8 cellular contexts compared by ENCODE assay signal in genomic region chr1:3611170-3612019, GRCh38. TPM values are rescaled to one million over a fixed set of nuclear protein-coding genes. Genes with fewer than 3 reads are reported as not detected.
A peak's percentile ranks its signal among the peaks of the same experiment; 100 is the strongest.
DNase-seq lines count a peak whose midpoint lies in the region; ATAC-seq, FAIRE-seq and TF ChIP-seq lines count a peak whose summit lies in the region.

MEGF6 (minus strand) TSS chr1:3611508; CDS start chr1:3611268, 240 bp downstream.

- no peaks in the 10 kb centered on the region for H4K20me1 ChIP-seq in fibroblast of lung (ENCODE audit: control insufficient read depth, extremely low read depth, insufficient read depth, low read length)

- WGBS in pancreas, 2 donors, result 1 to 2% methylated on average over 39 to 87 of the region's 87 CpGs
- WGBS in tibial nerve, 2 donors, result 2 to 4% methylated on average over 4 to 43 of the region's 87 CpGs

- peak within 1 kb of the TSS; percentile 2 for H3K9ac ChIP-seq in fibroblast of lung (ENCODE audit: insufficient read depth, low read length)

- no peaks in the 10 kb centered on the region for H3K9me3 ChIP-seq in fibroblast of lung (ENCODE audit: control insufficient read depth, insufficient read depth, low read depth, low read length)
- no peaks in the 10 kb centered on the region for H3K9me3 ChIP-seq in pancreas
- H3K9me3 ChIP-seq in tibial nerve, result no peaks in the 10 kb centered on the region

- H3K27ac ChIP-seq in fibroblast of lung (ENCODE audit: insufficient read depth, low read length) (no peak within 1 kb of the TSS), pancreas (no peak within 1 kb of the TSS), tibial nerve (no peak within 1 kb of the TSS)

- TF ChIP-seq POLR2A in tibial nerve (IDR thresholded peaks at IDR 0.05), result no peak

- H3K27me3 ChIP-seq in fibroblast of lung (ENCODE audit: control insufficient read depth, insufficient read depth, low read length), result peaks cover 7% of the 10 kb centered on the region
- H3K27me3 ChIP-seq in pancreas, result peaks cover 0 to 8% (median 0%) of the 10 kb centered on the region in 4 donors
- H3K27me3 ChIP-seq in tibial nerve, result peaks cover 0 to 28% of the 10 kb centered on the region in 2 donors

- H3K4me1 ChIP-seq in fibroblast of lung (ENCODE audit: control insufficient read depth, extremely low read depth, insufficient read depth, low read length) (no peaks in the 10 kb centered on the region), pancreas (peaks cover 6 to 10% (median 6%) of the 10 kb centered on the region in 3 donors), tibial nerve (peaks cover 0 to 26% (median 16%) of the 10 kb centered on the region in 4 donors)

- no peak for FAIRE-seq in pancreas (lab: Jason Lieb, UNC)

- peak; percentile 39 for DNase-seq in DMS79 (lab: John Stamatoyannopoulos, UW)
- DNase-seq in NCI-H2227 (lab: John Stamatoyannopoulos, UW; ENCODE audit: unreplicated experiment), result peak; percentile 89
- peak; percentile 68 for DNase-seq in activated T-cell treated with anti-CD3 and anti-CD28 coated beads, Interleukin-2, amount 50 U/mL, for 1 hour
- DNase-seq in fibroblast of lung (ENCODE audit: low read depth in 2 of 2), result peak in 1 of 2 donors; percentile 29
- peak in 5 of 6 donors; percentile 43 to 85 (median 74) for DNase-seq in pancreas
- peak in 1 of 2 donors; percentile 44 for DNase-seq in tibial nerve (ENCODE audit: low spot score in 2 of 2)
- DNase-seq in HuH-7.5 (ENCODE audit: low spot score), result no peak

- ATAC-seq in pancreas (peak; percentile 79 to 92 (median 82)), GM21717 (IDR thresholded peaks at IDR 0.05; ENCODE audit: unreplicated experiment) (no peak)

- H3K36me3 ChIP-seq in fibroblast of lung (ENCODE audit: control insufficient read depth, insufficient read depth, low read length) (no peaks in the 10 kb centered on the region), pancreas (no peaks in the 10 kb centered on the region), tibial nerve (no peaks in the 10 kb centered on the region)

- no peak for TF ChIP-seq CTCF in fibroblast of lung (conservative IDR thresholded peaks at IDR 0.05 in 1 of 2, IDR thresholded peaks at IDR 0.05 in 1 of 2; ENCODE audit: low read depth in 1 of 2, low read length in 2 of 2)
- TF ChIP-seq CTCF in pancreas (IDR thresholded peaks at IDR 0.05), result no peak
- no peak for TF ChIP-seq CTCF in tibial nerve (IDR thresholded peaks at IDR 0.05)

- H3K79me2 ChIP-seq in fibroblast of lung (ENCODE audit: control insufficient read depth, insufficient read depth, low read length), result no peaks in the 10 kb centered on the region

- peak within 1 kb of the TSS in 1 of 4 experiments; percentile 37 for H3K4me3 ChIP-seq in fibroblast of lung (replicated peaks in 1 of 4; ENCODE audit: control extremely low read depth in 1 of 4, insufficient read depth in 1 of 4, low read depth in 3 of 4, low read length in 4 of 4)
- H3K4me3 ChIP-seq in pancreas, result peak within 1 kb of the TSS; percentile 18 to 46 (median 23)
- peak within 1 kb of the TSS; percentile 24 to 48 (median 35) for H3K4me3 ChIP-seq in tibial nerve

- H3K4me2 ChIP-seq in fibroblast of lung (ENCODE audit: extremely low read depth, insufficient read depth, low read length), result peak within 1 kb of the TSS; percentile 51

- no peak within 1 kb of the TSS for H2AFZ ChIP-seq in fibroblast of lung (ENCODE audit: low read length)

- intact Hi-C loops in pancreas (cut with DNase I), result no loop called here

- TF ChIP-seq EP300 in tibial nerve (IDR thresholded peaks at IDR 0.05), result no peak

RNA-seq across cellular contexts. Expression of gene MEGF6, which starts in this region (rescaled TPM):
- total RNA-seq in fibroblast of lung (8.0 and 11.6 TPM in 2 replicates), pancreas (10 to 100 TPM in 1 of 6 donors, 1 to 10 TPM in 5; 2.6 to 11.2 (median 7.2) TPM), tibial nerve (10 to 100 TPM; 25.3 to 63.3 (median 42.8) TPM)
- polyA plus RNA-seq in fibroblast of lung (0.54 and 1.6 TPM in 2 replicates), pancreas (10 to 100 TPM; 14.5 to 20.0 TPM)
- 2.7 and 5.5 TPM in 2 replicates for polyA plus RNA-seq in fibroblast of lung (2012)
- 0.59 and 2.4 TPM in 2 replicates for polyA minus RNA-seq in fibroblast of lung (ENCODE audit: low replicate concordance)
